1 cellular context compared by ENCODE assay signal in the genomic region with DNA sequence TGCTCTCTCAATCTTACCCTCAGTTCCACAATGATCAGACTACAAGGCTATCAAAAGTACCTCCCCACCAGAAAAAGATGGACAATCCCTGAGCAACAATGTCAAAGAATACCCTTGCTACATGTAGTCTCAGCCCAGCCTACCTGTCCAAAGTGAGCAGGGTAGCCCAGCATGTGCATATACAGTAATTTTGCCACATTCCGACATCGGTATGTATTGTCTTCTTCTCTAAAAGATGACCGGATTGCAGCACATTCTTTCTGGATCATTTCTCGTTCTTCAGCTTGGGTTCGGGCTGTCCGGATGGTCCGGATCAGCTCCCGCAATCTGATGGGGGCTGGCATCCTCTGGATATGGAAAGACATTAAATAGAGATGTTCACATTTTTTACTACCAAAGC.
TF ChIP-seq lines count a peak whose summit lies in the region.

No MANE protein-coding gene starts in this region.

TF ChIP-seq in K562, 482 proteins besides CTCF, POLR2A, EP300 and RAD21:
- TF ChIP-seq YBX1 (IDR thresholded peaks at IDR 0.05) (no peak), ZEB2 (IDR thresholded peaks at IDR 0.05) (no peak), GATA2 (CRISPR knock-in tag; IDR thresholded peaks at IDR 0.05) (no peak), ERF (CRISPR knock-in tag; IDR thresholded peaks at IDR 0.05) (no peak), SIRT6 (IDR thresholded peaks at IDR 0.05; ENCODE audit: low read depth, low read length) (no peak), ZNF217 (CRISPR knock-in tag; IDR thresholded peaks at IDR 0.05) (no peak), ZBTB8A (IDR thresholded peaks at IDR 0.05; ENCODE audit: partially characterized antibody) (no peak), ZKSCAN1 (IDR thresholded peaks at IDR 0.05; ENCODE audit: low read depth, low read length) (no peak), TRIM28 (IDR thresholded peaks at IDR 0.05) (no peak), ZNF717 (CRISPR knock-in tag; IDR thresholded peaks at IDR 0.05) (no peak)
